29 cellular contexts compared by ENCODE assay signal in genomic region chr7:36147361-36147760, GRCh38.
"Had no signal": no experiment of that assay in that cellular context is flagged by ENCODE, and none has a peak within 500 bp of the region (broad histone marks: within the 10 kb centered on the region; RNA-seq: fewer than 3 reads in every experiment).

No MANE protein-coding gene starts in this region.

- H3K4me3 ChIP-seq: Peyer's patch, SJSA1 had no signal

- H3K27me3 ChIP-seq: brain microvascular endothelial cell, Peyer's patch, SJSA1 had no signal

- H3K27ac ChIP-seq: brain microvascular endothelial cell, KMS-11, Peyer's patch, SJSA1 had no signal

- H3K36me3 ChIP-seq: brain microvascular endothelial cell, Peyer's patch, SJSA1 had no signal

- DNase-seq: activated CD4-positive, alpha-beta memory T cell treated with anti-CD3 and anti-CD28 coated beads, Interleukin-2, amount 10 ng/mL, durations not matched to agents 7 days and 5 days; activated CD4-positive, alpha-beta T cell treated with anti-CD3 and anti-CD28 coated beads for 36 hours; activated CD4-positive, alpha-beta T cell treated with anti-CD3 and anti-CD28 coated beads, Interleukin-2, amount 10 ng/mL, durations not matched to agents 7 days and 5 days; activated effector memory CD4-positive, alpha-beta T cell treated with anti-CD3 and anti-CD28 coated beads, Interleukin-2, amount 50 U/mL, for 16 hours; activated naive CD4-positive, alpha-beta T cell; activated naive CD4-positive, alpha-beta T cell treated with anti-CD3 and anti-CD28 coated beads, Interleukin-2, amount 50 U/mL, for 16 hours; activated naive CD8-positive, alpha-beta T cell treated with anti-CD3 and anti-CD28 coated beads for 36 hours; activated T-cell treated with anti-CD3 and anti-CD28 coated beads, Interleukin-2, amount 50 U/mL, for 1 hour; activated T-cell treated with anti-CD3 and anti-CD28 coated beads, Interleukin-2, amount 50 U/mL, for 72 hours; amniotic stem cell; aorta; brain microvascular endothelial cell; central memory CD4-positive, alpha-beta T cell; MM.1S; MV-4-11; NCI-H1092; NCI-H187 treated with DMSO at 0.1 percent for 48 hours; NCI-H2171 treated with DMSO at 0.1 percent for 48 hours; NCI-H2227 treated with DMSO at 0.1 percent for 48 hours; NCI-H446; NCI-H524 treated with DMSO at 0.1 percent for 48 hours; PC-3; Peyer's patch; RPMI8226; SHP77 treated with DMSO at 0.1 percent for 48 hours; SK-N-SH had no signal

- H3K4me1 ChIP-seq: Peyer's patch had no signal

- ATAC-seq: activated CD4-positive, alpha-beta T cell treated with anti-CD3 and anti-CD28 coated beads for 36 hours; activated T-cell treated with anti-CD3 and anti-CD28 coated beads, Interleukin-2, amount 50 U/mL, for 72 hours; activated T-helper 17 cell treated with anti-CD3 and anti-CD28 coated beads, Interleukin-2, amount 50 U/mL, for 72 hours; PC-3 had no signal

- H3K9me3 ChIP-seq: Peyer's patch, SJSA1, SK-N-SH had no signal
